Comparison of ENCODE assay signal across 21 cellular contexts in genomic region chr1:22260860-22261432, GRCh38.
DNase-seq lines count a peak whose midpoint lies in the region; ATAC-seq, FAIRE-seq and TF ChIP-seq lines count a peak whose summit lies in the region.
"Had no signal": no experiment of that assay in that cellular context is flagged by ENCODE, and none has a peak within 500 bp of the region (broad histone marks: within the 10 kb centered on the region; RNA-seq: fewer than 3 reads in every experiment).

No MANE protein-coding gene starts in this region.

- CTCF ChIA-PET in A549 (lab: Yijun Ruan, JAX) = interaction anchor here (0.6 to 1.3 kb wide), 3 partner anchors 13 to 22 kb away, joined by 3 to 4 read pairs (median 3); no protein-coding TSS in a partner anchor
- CTCF ChIA-PET in PC-3 (lab: Charles Lee) = no interaction called here

- TF ChIP-seq POLR2A in A549 (IDR thresholded peaks at IDR 0.05; ENCODE audit: low read length) = no peak

- no peak overlapping the region for H3K4me3 Mint-ChIP-seq in T-helper 2 cell treated with Interferon-gamma antibody and Interleukin-4, amounts not matched to agents 5 μg/mL and 100 μg/mL, for 36 hours
- H3K4me3 Mint-ChIP-seq: CD4-positive, CD25-positive, alpha-beta regulatory T cell had no signal

- no peaks in the 10 kb centered on the region for H3K4me1 Mint-ChIP-seq in T-helper 2 cell treated with Interferon-gamma antibody and Interleukin-4, amounts not matched to agents 5 μg/mL and 100 μg/mL, for 36 hours (ENCODE audit: low read depth)
- H3K4me1 Mint-ChIP-seq: CD4-positive, CD25-positive, alpha-beta regulatory T cell had no signal

- H3K79me2 ChIP-seq in PC-3 (ENCODE audit: low read length) = no peaks in the 10 kb centered on the region

- H3K4me1 ChIP-seq in A549 (peaks cover 47% of the 10 kb centered on the region), PC-3 (ENCODE audit: insufficient read depth, low read length) (peaks cover 38% of the 10 kb centered on the region), colonic mucosa (peaks cover 8% of the 10 kb centered on the region), mucosa of rectum (ENCODE audit: control insufficient read depth in 2 of 2, insufficient read depth in 2 of 2, low read length in 2 of 2) (peaks cover 33 to 59% of the 10 kb centered on the region in 2 donors)

- no peaks in the 10 kb centered on the region for H3K9me3 Mint-ChIP-seq in T-helper 2 cell treated with Interferon-gamma antibody and Interleukin-4, amounts not matched to agents 5 μg/mL and 100 μg/mL, for 36 hours
- H3K9me3 Mint-ChIP-seq: CD4-positive, CD25-positive, alpha-beta regulatory T cell had no signal

- H3K27ac ChIP-seq in A549 (peak overlapping the region in 1 of 2 experiments; percentile 34; a peak in 3 of 6 replicates), PC-3 (ENCODE audit: low read length) (peak overlapping the region; percentile 74; the same call in 1 of the 2 replicates), colonic mucosa (no peak overlapping the region), mucosa of rectum (ENCODE audit: low read depth in 2 of 2, low read length in 2 of 2) (peak overlapping the region; percentile 52 to 58)
- H3K27ac ChIP-seq: BLaER1, RWPE1 had no signal

- H3K27ac Mint-ChIP-seq in T-helper 2 cell treated with Interferon-gamma antibody and Interleukin-4, amounts not matched to agents 5 μg/mL and 100 μg/mL, for 36 hours = no peak overlapping the region
- H3K27ac Mint-ChIP-seq: CD4-positive, CD25-positive, alpha-beta regulatory T cell had no signal

- H3K9me3 ChIP-seq in A549 (no peaks in the 10 kb centered on the region), PC-3 (ENCODE audit: low read length) (no peaks in the 10 kb centered on the region), colonic mucosa (no peaks in the 10 kb centered on the region), mucosa of rectum (ENCODE audit: control insufficient read depth in 2 of 2, low read length in 2 of 2) (no peaks in the 10 kb centered on the region)
- H3K9me3 ChIP-seq: BLaER1 had no signal

- H2AFZ ChIP-seq in PC-3 (ENCODE audit: low read length) = no peak overlapping the region

- H3K4me3 ChIP-seq in A549 (no peak overlapping the region), PC-3 (ENCODE audit: low read length) (no peak overlapping the region), colonic mucosa (no peak overlapping the region), mucosa of rectum (ENCODE audit: low read length in 2 of 2) (no peak overlapping the region)
- H3K4me3 ChIP-seq: BLaER1 had no signal

- intact Hi-C loops in PC-3 (cut with micrococcal nuclease) = no loop called here
- intact Hi-C loops in colonic mucosa (cut with DNase I) = no loop called here

- H3K9ac ChIP-seq in PC-3 (ENCODE audit: low read length) (no peak overlapping the region), colonic mucosa (ENCODE audit: low read depth in 2 of 2, low read length in 2 of 2) (peak overlapping the region; percentile 17 to 51), mucosa of rectum (ENCODE audit: low read depth in 1 of 2, low read length in 2 of 2) (no peak overlapping the region)
- H3K9ac ChIP-seq: BLaER1 had no signal

- no peaks in the 10 kb centered on the region for H3K36me3 ChIP-seq in PC-3 (ENCODE audit: low read depth, low read length)
- no peaks in the 10 kb centered on the region for H3K36me3 ChIP-seq in colonic mucosa
- no peaks in the 10 kb centered on the region for H3K36me3 ChIP-seq in mucosa of rectum (ENCODE audit: control insufficient read depth in 2 of 2, insufficient read depth in 2 of 2, low read length in 2 of 2)
- H3K36me3 ChIP-seq: BLaER1 had no signal

- H3K9me2 ChIP-seq in PC-3 (replicated peaks; ENCODE audit: low read length) = no peaks in the 10 kb centered on the region

- no peak for ATAC-seq in A549
- ATAC-seq in PC-3 = no peak
- ATAC-seq in HG03025 (IDR thresholded peaks at IDR 0.05; ENCODE audit: low FRiP score, unreplicated experiment) = no peak
- ATAC-seq: Panc1 had no signal

- DNase-seq in A549 (ENCODE audit: low read depth in 1 of 2, low spot score in 1 of 2) (no peak), PC-3 (no peak), colonic mucosa (no peak), GM19240 (ENCODE audit: insufficient read length, low spot score) (no peak), putamen (ENCODE audit: low spot score) (no peak)
- DNase-seq in T-helper 2 cell treated with Interferon-gamma antibody and Interleukin-4, amounts not matched to agents 5 μg/mL and 100 μg/mL, for 36 hours (ENCODE audit: low spot score) = no peak
- DNase-seq: 8988T; CD4-positive, CD25-positive, alpha-beta regulatory T cell; DMS153; Karpas-422; NCI-H1092; NCI-H1417 treated with DMSO at 0.1 percent for 48 hours; NCI-H1694 treated with DMSO at 0.1 percent for 48 hours; NCI-H2227 treated with DMSO at 0.1 percent for 48 hours; NCI-H526 treated with DMSO at 0.1 percent for 48 hours; SHP77 had no signal

- H3K36me3 Mint-ChIP-seq in T-helper 2 cell treated with Interferon-gamma antibody and Interleukin-4, amounts not matched to agents 5 μg/mL and 100 μg/mL, for 36 hours (ENCODE audit: low read depth) = no peaks in the 10 kb centered on the region
- H3K36me3 Mint-ChIP-seq: CD4-positive, CD25-positive, alpha-beta regulatory T cell had no signal

- WGBS in A549 (ENCODE audit: missing lambda C conversion rate) = 93% methylated on average over 21 of the region's 21 CpGs

- H4K20me1 ChIP-seq in PC-3 (ENCODE audit: low read length) = no peaks in the 10 kb centered on the region
- H4K20me1 ChIP-seq: BLaER1 had no signal

- POLR2A ChIA-PET in A549 (lab: Yijun Ruan, JAX) = no interaction called here
- POLR2A ChIA-PET in PC-3 (lab: Charles Lee; ENCODE audit: unreplicated experiment) = no interaction called here

- H3K27me3 ChIP-seq in PC-3 (ENCODE audit: low read length) = no peaks in the 10 kb centered on the region
- no peaks in the 10 kb centered on the region for H3K27me3 ChIP-seq in colonic mucosa
- peaks cover 0 to under 1% of the 10 kb centered on the region in 2 donors for H3K27me3 ChIP-seq in mucosa of rectum (ENCODE audit: control insufficient read depth in 2 of 2, insufficient read depth in 2 of 2, low read length in 2 of 2)
- H3K27me3 ChIP-seq: BLaER1 had no signal

- no peaks in the 10 kb centered on the region for H3F3A ChIP-seq in PC-3 (ENCODE audit: low read length, unreplicated experiment)

- peaks cover 3% of the 10 kb centered on the region for H3K27me3 Mint-ChIP-seq in T-helper 2 cell treated with Interferon-gamma antibody and Interleukin-4, amounts not matched to agents 5 μg/mL and 100 μg/mL, for 36 hours (ENCODE audit: low read depth)
- H3K27me3 Mint-ChIP-seq: CD4-positive, CD25-positive, alpha-beta regulatory T cell had no signal

- no peak for TF ChIP-seq RAD21 in A549 (conservative IDR thresholded peaks at IDR 0.05 in 1 of 2, IDR thresholded peaks at IDR 0.05 in 1 of 2)

- TF ChIP-seq EP300 in A549 (IDR thresholded peaks at IDR 0.05) = no peak

- TF ChIP-seq CTCF in A549 (IDR thresholded peaks at IDR 0.05) (no peak), PC-3 (conservative IDR thresholded peaks at IDR 0.05; ENCODE audit: low read depth, low read length) (no peak), colonic mucosa (IDR thresholded peaks at IDR 0.05) (no peak)

- H3K4me2 ChIP-seq in A549 (peak overlapping the region; percentile 77), PC-3 (ENCODE audit: low read length) (peak overlapping the region; percentile 62)
- H3K4me2 ChIP-seq: BLaER1 had no signal

- FAIRE-seq in A549 (lab: Jason Lieb, UNC) = no peak

- no TSS peak for BruUV-seq in PC-3 (replicated peaks; lab: Mats Ljungman, UMichigan)

TF ChIP-seq in A549, 52 proteins besides CTCF, POLR2A, EP300 and RAD21 (continues in another document):
- TF ChIP-seq PBX3 (IDR thresholded peaks at IDR 0.05) = no peak
- no peak for TF ChIP-seq EHMT2 (IDR thresholded peaks at IDR 0.05; ENCODE audit: low read depth)
- TF ChIP-seq SREBF2 (IDR thresholded peaks at IDR 0.05) = no peak
- TF ChIP-seq POLR2AphosphoS2 (conservative IDR thresholded peaks at IDR 0.05; ENCODE audit: low read length) = no peak
- TF ChIP-seq USF2 (IDR thresholded peaks at IDR 0.05) = no peak
- no peak for TF ChIP-seq CHD4 (IDR thresholded peaks at IDR 0.05; ENCODE audit: borderline replicate concordance)
- TF ChIP-seq ZNF302 (CRISPR knock-in tag; IDR thresholded peaks at IDR 0.05) = no peak
- no peak for TF ChIP-seq KDM1A (IDR thresholded peaks at IDR 0.05; ENCODE audit: low read depth)
- TF ChIP-seq NFE2L2 (conservative IDR thresholded peaks at IDR 0.05; ENCODE audit: low read length) = no peak
- no peak for TF ChIP-seq HES2 (IDR thresholded peaks at IDR 0.05)
- no peak for TF ChIP-seq HOXA7 (CRISPR knock-in tag; IDR thresholded peaks at IDR 0.05)
- no peak for TF ChIP-seq MAFK (IDR thresholded peaks at IDR 0.05; ENCODE audit: partially characterized antibody)

Comparison
In these comparisons a context has a peak if more than half of its experiments do, and no peak if none do; other contexts are left out.
1. H3K9ac ChIP-seq: peak in colonic mucosa (2 of 2); none in PC-3 (single experiment) and mucosa of rectum (0 of 2).